ENCODE assay signal across 36 cellular contexts in genomic region chr4:79663865-79664264, GRCh38.
"Had no signal": no experiment of that assay in that cellular context is flagged by ENCODE, and none has a peak within 500 bp of the region (broad histone marks: within the 10 kb centered on the region; RNA-seq: fewer than 3 reads in every experiment).

No MANE protein-coding gene starts in this region.

- DNase-seq: activated B cell treated with CpG ODN at 0.5 μM for 24 hours; activated CD4-positive, alpha-beta memory T cell treated with anti-CD3 and anti-CD28 coated beads for 36 hours; activated CD4-positive, alpha-beta T cell treated with anti-CD3 and anti-CD28 coated beads for 4 hours; activated CD4-positive, alpha-beta T cell treated with anti-CD3 and anti-CD28 coated beads, Interleukin-2, amount 50 U/mL, for 1 hour; activated CD4-positive, CD25-positive, alpha-beta regulatory T cell treated with anti-CD3 and anti-CD28 coated beads, Interleukin-2, amount 50 U/mL, for 72 hours; activated CD8-positive, alpha-beta memory T cell treated with anti-CD3 and anti-CD28 coated beads, Interleukin-2, amount 50 U/mL, for 4 hours; activated gamma-delta T cell treated with Interleukin-2 at 50 U/mL for 16 hours; activated naive CD4-positive, alpha-beta T cell treated with anti-CD3 and anti-CD28 coated beads for 36 hours; activated T-cell treated with anti-CD3 and anti-CD28 coated beads for 4 hours; activated T-cell treated with anti-CD3 and anti-CD28 coated beads, Interleukin-2, amount 50 U/mL, for 4 hours; adrenal gland; central memory CD4-positive, alpha-beta T cell; Karpas-422; KBM-7; MG63; NCI-H1048; NCI-H1105 treated with DMSO at 0.1 percent for 48 hours; NCI-H1436 treated with DMSO at 0.1 percent for 48 hours; NCI-H1694 treated with DMSO at 0.1 percent for 48 hours; NCI-H2029; NCI-H2171 treated with DMSO at 0.1 percent for 48 hours; NCI-H226; NCI-H524 treated with DMSO at 0.1 percent for 48 hours; NK-92 treated with Interleukin-12 subunit alpha and Interleukin-12 subunit beta, amount 100 ng/mL, for 24 hours; PC-3; Peyer's patch; RPMI8226; SHP77 treated with DMSO at 0.1 percent for 48 hours; SK-N-SH had no signal

- H3K27me3 Mint-ChIP-seq: activated B cell treated with CpG ODN at 0.5 μM for 24 hours had no signal

- H3K9me2 ChIP-seq: SK-N-SH had no signal

- FAIRE-seq: TTC549 had no signal

- H3K4me3 Mint-ChIP-seq: activated B cell treated with CpG ODN at 0.5 μM for 24 hours; activated CD4-positive, alpha-beta memory T cell treated with anti-CD3 and anti-CD28 coated beads for 36 hours; activated naive CD4-positive, alpha-beta T cell treated with anti-CD3 and anti-CD28 coated beads for 36 hours; activated T-cell treated with anti-CD3 and anti-CD28 coated beads, Interleukin-2, amount 50 U/mL, for 4 hours; activated T-helper 1 cell treated with anti-CD3 and anti-CD28 coated beads, Interleukin-12 subunit alpha, Interleukin-12 subunit beta, Interleukin-2, Interleukin-4 antibody, amounts not matched to agents 30 ng/mL and 10 ng/mL and 1 ng/mL, durations not matched to agents 14 hours and 24 hours and 36 hours; brain; T-helper 1 cell treated with Interleukin-12 subunit alpha and Interleukin-12 subunit beta and Interleukin-4 antibody, amounts not matched to agents 30 μg/mL and 1 μg/mL, for 36 hours; T-helper 2 cell treated with Interferon-gamma antibody and Interleukin-4, amounts not matched to agents 5 μg/mL and 100 μg/mL, for 36 hours had no signal

- H3K36me3 ChIP-seq: adrenal gland, MG63, Peyer's patch, SJSA1 had no signal

- H3K4me3 ChIP-seq: adrenal gland, MG63, Peyer's patch, SJSA1 had no signal

- H3K27ac ChIP-seq: adrenal gland, Peyer's patch, SJSA1 had no signal

- H3K9me3 Mint-ChIP-seq: T-helper 1 cell treated with Interleukin-12 subunit alpha and Interleukin-12 subunit beta and Interleukin-4 antibody, amounts not matched to agents 30 μg/mL and 1 μg/mL, for 36 hours had no signal

- H3K36me3 Mint-ChIP-seq: activated CD4-positive, alpha-beta memory T cell treated with anti-CD3 and anti-CD28 coated beads for 36 hours had no signal

- H3K27ac Mint-ChIP-seq: activated B cell treated with CpG ODN at 0.5 μM for 24 hours; activated CD4-positive, alpha-beta memory T cell treated with anti-CD3 and anti-CD28 coated beads for 36 hours; activated naive CD4-positive, alpha-beta T cell treated with anti-CD3 and anti-CD28 coated beads for 36 hours; activated naive CD4-positive, alpha-beta T cell treated with anti-CD3 and anti-CD28 coated beads, Interleukin-2, amount 50 U/mL, for 72 hours; activated T-helper 1 cell treated with anti-CD3 and anti-CD28 coated beads, Interleukin-12 subunit alpha, Interleukin-12 subunit beta, Interleukin-2, Interleukin-4 antibody, amounts not matched to agents 30 ng/mL and 10 ng/mL and 1 ng/mL, durations not matched to agents 14 hours and 24 hours and 36 hours; brain; T-helper 1 cell treated with Interleukin-12 subunit alpha and Interleukin-12 subunit beta and Interleukin-4 antibody, amounts not matched to agents 30 μg/mL and 1 μg/mL, for 36 hours; T-helper 2 cell treated with Interferon-gamma antibody and Interleukin-4, amounts not matched to agents 5 μg/mL and 100 μg/mL, for 36 hours had no signal

- H3K4me2 ChIP-seq: SK-N-SH had no signal

- H3K9ac ChIP-seq: SK-N-SH had no signal

- H3K4me1 ChIP-seq: adrenal gland, Peyer's patch, SJSA1 had no signal

- H3K4me1 Mint-ChIP-seq: brain had no signal

- ATAC-seq: activated naive CD4-positive, alpha-beta T cell treated with anti-CD3 and anti-CD28 coated beads, Interleukin-2, amount 50 U/mL, for 72 hours; activated T-cell treated with anti-CD3 and anti-CD28 coated beads, Interleukin-2, amount 50 U/mL, for 4 hours; PC-3 had no signal

- H3K9me3 ChIP-seq: adrenal gland, MG63, Peyer's patch, SJSA1, SK-N-SH had no signal

- H3K27me3 ChIP-seq: adrenal gland, MG63, Peyer's patch, SJSA1 had no signal
